Comparison of ENCODE assay signal across 2 cellular contexts in genomic region chr7:83610649-83611304, GRCh38.
TF ChIP-seq lines count a peak whose summit lies in the region.

No MANE protein-coding gene starts in this region.

TF ChIP-seq in HCT116, 20 proteins besides CTCF, POLR2A, EP300 and RAD21 (continued from another document):
- TF ChIP-seq ATF3 (IDR thresholded peaks at IDR 0.05) (no peak), SP1 (IDR thresholded peaks at IDR 0.05; ENCODE audit: low read depth) (no peak), JUND (IDR thresholded peaks at IDR 0.05) (no peak), SIN3A (IDR thresholded peaks at IDR 0.05; ENCODE audit: low read depth) (no peak), FOSL1 (IDR thresholded peaks at IDR 0.05; ENCODE audit: low read depth) (no peak), REST (IDR thresholded peaks at IDR 0.05; ENCODE audit: low read depth) (no peak), EZH2 (IDR thresholded peaks at IDR 0.05) (no peak), ZBTB33 (IDR thresholded peaks at IDR 0.05; ENCODE audit: extremely low read depth, insufficient replicate concordance, low read length) (no peak), EGR1 (IDR thresholded peaks at IDR 0.05; ENCODE audit: low read depth) (no peak), EZH2phosphoT487 (IDR thresholded peaks at IDR 0.05; ENCODE audit: borderline replicate concordance) (no peak)

TF ChIP-seq in WTC11, 78 proteins besides CTCF, POLR2A, EP300 and RAD21 (continued from another document):
- TF ChIP-seq OVOL2 (CRISPR knock-in tag; IDR thresholded peaks at IDR 0.05; ENCODE audit: borderline replicate concordance): no peak
- no peak for TF ChIP-seq NR2C2 (CRISPR knock-in tag; IDR thresholded peaks at IDR 0.05)
- TF ChIP-seq USF2 (CRISPR knock-in tag; IDR thresholded peaks at IDR 0.05): no peak
- no peak for TF ChIP-seq PRDM15 (CRISPR knock-in tag; IDR thresholded peaks at IDR 0.05)
- no peak for TF ChIP-seq RORB (CRISPR knock-in tag; IDR thresholded peaks at IDR 0.05)
- TF ChIP-seq, protein P1, sequence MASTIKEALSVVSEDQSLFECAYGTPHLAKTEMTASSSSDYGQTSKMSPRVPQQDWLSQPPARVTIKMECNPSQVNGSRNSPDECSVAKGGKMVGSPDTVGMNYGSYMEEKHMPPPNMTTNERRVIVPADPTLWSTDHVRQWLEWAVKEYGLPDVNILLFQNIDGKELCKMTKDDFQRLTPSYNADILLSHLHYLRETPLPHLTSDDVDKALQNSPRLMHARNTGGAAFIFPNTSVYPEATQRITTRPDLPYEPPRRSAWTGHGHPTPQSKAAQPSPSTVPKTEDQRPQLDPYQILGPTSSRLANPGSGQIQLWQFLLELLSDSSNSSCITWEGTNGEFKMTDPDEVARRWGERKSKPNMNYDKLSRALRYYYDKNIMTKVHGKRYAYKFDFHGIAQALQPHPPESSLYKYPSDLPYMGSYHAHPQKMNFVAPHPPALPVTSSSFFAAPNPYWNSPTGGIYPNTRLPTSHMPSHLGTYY (CRISPR knock-in tag; IDR thresholded peaks at IDR 0.05): no peak
- no peak for TF ChIP-seq ZBTB21 (CRISPR knock-in tag; IDR thresholded peaks at IDR 0.05; ENCODE audit: borderline replicate concordance)
- no peak for TF ChIP-seq ZSCAN18 (CRISPR knock-in tag; IDR thresholded peaks at IDR 0.05)
